Comparison of ENCODE assay signal across 10 cellular contexts in the genomic region with DNA sequence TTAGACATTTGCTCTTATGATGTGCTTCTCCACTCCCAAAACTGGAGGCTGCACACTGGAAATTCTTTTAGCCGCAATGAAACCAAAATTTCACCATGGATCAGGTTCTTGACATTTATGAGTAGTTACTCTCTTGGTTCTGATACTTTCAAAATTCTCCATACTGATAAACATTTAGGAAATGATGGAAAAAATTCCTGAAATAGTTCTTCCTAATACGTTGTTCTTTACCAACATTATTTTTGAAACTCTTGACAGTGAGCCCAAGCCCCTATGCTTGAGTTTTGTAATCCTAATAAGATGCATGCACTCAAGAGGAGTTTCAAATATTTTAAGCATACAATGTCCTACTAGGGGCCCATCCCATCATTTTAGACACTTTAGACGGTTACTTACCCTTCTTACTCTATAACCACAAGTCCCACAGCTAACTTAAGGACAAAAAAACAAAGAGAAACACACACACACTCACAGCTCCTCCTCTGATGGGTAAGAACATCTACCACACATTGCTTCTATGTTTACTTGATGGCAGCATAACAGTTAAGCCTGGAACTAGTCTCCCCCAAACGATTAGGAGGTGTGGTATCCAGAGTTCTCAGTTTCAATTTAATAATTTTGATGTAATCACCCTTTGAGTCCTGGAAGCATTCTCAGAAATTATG. TPM values are rescaled to one million over a fixed set of nuclear protein-coding genes. Genes with fewer than 3 reads are reported as not detected.
DNase-seq lines count a peak whose midpoint lies in the region; ATAC-seq, FAIRE-seq and TF ChIP-seq lines count a peak whose summit lies in the region.
"Had no signal": no experiment of that assay in that cellular context is flagged by ENCODE, and none has a peak within 500 bp of the region (broad histone marks: within the 10 kb centered on the region; RNA-seq: fewer than 3 reads in every experiment).

No MANE protein-coding gene starts in this region.

- TF ChIP-seq CTCF in AG04450 (IDR thresholded peaks at IDR 0.05; ENCODE audit: low read depth, low read length) (no peak), neural progenitor cell (IDR thresholded peaks at IDR 0.05) (no peak)

- no peak overlapping the region for H2AFZ ChIP-seq in neural progenitor cell (replicated peaks)

- 31% methylated on average over 4 of the region's 4 CpGs for WGBS in right cardiac atrium

- H3K36me3 ChIP-seq in endocrine pancreas (ENCODE audit: control insufficient read depth, insufficient read depth, low read length) (peaks cover 2% of the 10 kb centered on the region), neural progenitor cell (peaks cover 15% of the 10 kb centered on the region)

- H3K4me1 Mint-ChIP-seq in neural progenitor cell: peaks cover 72% of the 10 kb centered on the region

- peaks cover 2% of the 10 kb centered on the region for H3K27me3 Mint-ChIP-seq in neural progenitor cell (ENCODE audit: insufficient read depth, low read depth)

- peak overlapping the region; percentile 83 for H3K4me3 Mint-ChIP-seq in neural progenitor cell

- no peaks in the 10 kb centered on the region; the same call in 1 of the 2 replicates for H3K9me3 ChIP-seq in AG04450 (ENCODE audit: control insufficient read depth, insufficient read depth, low read length)
- no peaks in the 10 kb centered on the region for H3K9me3 ChIP-seq in endocrine pancreas (ENCODE audit: control insufficient read depth, low read length)
- H3K9me3 ChIP-seq in neural progenitor cell (ENCODE audit: low read depth): no peaks in the 10 kb centered on the region
- no peaks in the 10 kb centered on the region for H3K9me3 ChIP-seq in right cardiac atrium (ENCODE audit: control insufficient read depth, low read length)

- peak overlapping the region; percentile 23 for H3K27ac Mint-ChIP-seq in neural progenitor cell

- peaks cover 69% of the 10 kb centered on the region for H4K20me1 ChIP-seq in neural progenitor cell (ENCODE audit: low read depth)

- H3K4me3 ChIP-seq in AG04450 (ENCODE audit: low read depth, low read length) (0 out of 2 replicates have a peak overlapping the region, but pooled peaks have one; percentile 8), endocrine pancreas (ENCODE audit: control insufficient read depth, insufficient read depth, low read length) (peak overlapping the region; percentile 92), neural progenitor cell (peak overlapping the region; percentile 6), right cardiac atrium (ENCODE audit: low read length) (no peak overlapping the region)

- no peak for DNase-seq in AG04450 (ENCODE audit: low read depth, low spot score)
- DNase-seq in H54 (ENCODE audit: insufficient read length, low spot score): no peak
- no peak for DNase-seq in neural progenitor cell (ENCODE audit: low spot score)
- no peak for DNase-seq in NCI-H526 treated with DMSO at 0.1 percent for 48 hours (lab: John Stamatoyannopoulos, UW)
- DNase-seq in right cardiac atrium: no peak
- DNase-seq in stimulated activated naive CD4-positive, alpha-beta T cell treated with Interleukin-2 at 50 U/mL for 16 hours (lab: John Stamatoyannopoulos, UW): no peak
- no peak for DNase-seq in hippocampal formation (lab: John Stamatoyannopoulos, UW)
- DNase-seq: activated T-cell treated with anti-CD3 and anti-CD28 coated beads, Interleukin-2, amount 50 U/mL, for 1 hour; posterior cingulate gyrus had no signal

- peaks cover 29% of the 10 kb centered on the region for H3K4me1 ChIP-seq in endocrine pancreas (ENCODE audit: control insufficient read depth, insufficient read depth, low read length)
- H3K4me1 ChIP-seq in neural progenitor cell: peaks cover 42% of the 10 kb centered on the region
- H3K4me1 ChIP-seq in right cardiac atrium (ENCODE audit: control insufficient read depth, insufficient read depth, low read length): peaks cover 10% of the 10 kb centered on the region

- H3K9me3 Mint-ChIP-seq in neural progenitor cell: no peaks in the 10 kb centered on the region

- CTCF ChIA-PET in AG04450 (lab: Charles Lee): interaction anchor here (0.8 to 3.7 kb wide), 6 partner anchors 11 to 125 kb away, joined by 3 to 63 read pairs (median 16); no protein-coding TSS in a partner anchor

- intact Hi-C loops in right cardiac atrium (cut with DNase I): loop anchor here in 1 of 4 donors (10.0 kb wide), 1 partner anchor 50 kb away; no protein-coding TSS in a partner anchor

- H3F3A ChIP-seq in neural progenitor cell (ENCODE audit: low read depth): peaks cover 50% of the 10 kb centered on the region

- no peak for ATAC-seq in right cardiac atrium

- H3K36me3 Mint-ChIP-seq in neural progenitor cell: peaks cover 28% of the 10 kb centered on the region

- peak; percentile 27 for FAIRE-seq in H54 (lab: Jason Lieb, UNC)

- POLR2A ChIA-PET in AG04450 (lab: Yijun Ruan, JAX): interaction anchor here (0.5 kb wide), 1 partner anchor 123 kb away, joined by 3 read pairs; no protein-coding TSS in a partner anchor

- peak overlapping the region; percentile 94 for H3K4me2 ChIP-seq in neural progenitor cell

- H3K27ac ChIP-seq in AG04450 (ENCODE audit: low read depth, low read length) (no peak overlapping the region), neural progenitor cell (peak overlapping the region; percentile 30), right cardiac atrium (ENCODE audit: low read length) (no peak overlapping the region)

- H3K79me2 ChIP-seq in neural progenitor cell (ENCODE audit: low read depth): peaks cover 78% of the 10 kb centered on the region

- H3K9ac ChIP-seq in endocrine pancreas (ENCODE audit: control insufficient read depth, insufficient read depth, low read length) (no peak overlapping the region), neural progenitor cell (no peak overlapping the region)

- no peak for TF ChIP-seq POLR2A in H54 (IDR thresholded peaks at IDR 0.05; ENCODE audit: low read depth, low read length)

- no peaks in the 10 kb centered on the region for H3K27me3 ChIP-seq in AG04450 (ENCODE audit: control insufficient read depth, insufficient read depth, low read length)
- H3K27me3 ChIP-seq in endocrine pancreas (ENCODE audit: control insufficient read depth, insufficient read depth, low read length): no peaks in the 10 kb centered on the region
- no peaks in the 10 kb centered on the region for H3K27me3 ChIP-seq in neural progenitor cell
- H3K27me3 ChIP-seq in right cardiac atrium (ENCODE audit: control insufficient read depth, insufficient read depth): no peaks in the 10 kb centered on the region

RNA-seq across cellular contexts. Expression of a gene that starts 3.7 kb away (rescaled TPM):
- polyA plus RNA-seq in AG04450 (2011; rRNA removed) (34.2 and 38.9 TPM in 2 replicates), right cardiac atrium (20.0 TPM)
- 65.1 and 68.2 TPM in 2 replicates for polyA minus RNA-seq in AG04450 (2011; rRNA and poly(A)+ RNA removed)
- total RNA-seq in neural progenitor cell (ENCODE audit: low replicate concordance) (90.4 and 103 TPM in 2 replicates), right cardiac atrium (10 to 100 TPM; 67.4 to 74.6 (median 68.5) TPM)

RNA-seq across cellular contexts. Expression of a gene that starts 22.7 kb away (rescaled TPM):
- polyA plus RNA-seq in AG04450 (2011; rRNA removed): 215 and 249 TPM in 2 replicates
- 278 and 309 TPM in 2 replicates for polyA minus RNA-seq in AG04450 (2011; rRNA and poly(A)+ RNA removed)
- total RNA-seq in neural progenitor cell (ENCODE audit: low replicate concordance): 436 and 556 TPM in 2 replicates
- 100 to 1,000 TPM in 3 of 4 donors, 10 to 100 TPM in 1; 97.9 to 132 (median 126) TPM for total RNA-seq in right cardiac atrium
- 58.9 TPM for polyA plus RNA-seq in right cardiac atrium

RNA-seq across cellular contexts. Expression of a gene that starts 29.1 kb away (rescaled TPM):
- polyA plus RNA-seq in AG04450 (2011; rRNA removed): 21.6 and 27.6 TPM in 2 replicates
- 20.9 and 22.6 TPM in 2 replicates for polyA minus RNA-seq in AG04450 (2011; rRNA and poly(A)+ RNA removed)
- total RNA-seq in neural progenitor cell (ENCODE audit: low replicate concordance): 8.8 and 14.7 TPM in 2 replicates
- total RNA-seq in right cardiac atrium: 10 to 100 TPM; 53.1 to 60.5 (median 55.1) TPM
- polyA plus RNA-seq in right cardiac atrium: 41.0 TPM
